In genomic region chr18:40926679-40927078, GRCh38 we compare ENCODE assay signal across 16 cellular contexts.
"Had no signal": no experiment of that assay in that cellular context is flagged by ENCODE, and none has a peak within 500 bp of the region (broad histone marks: within the 10 kb centered on the region; RNA-seq: fewer than 3 reads in every experiment).

No MANE protein-coding gene starts in this region.

- FAIRE-seq: kidney had no signal

- H3K4me1 ChIP-seq: ascending aorta, left ventricle myocardium inferior had no signal

- ATAC-seq: activated naive CD8-positive, alpha-beta T cell treated with anti-CD3 and anti-CD28 coated beads, Interleukin-2, amount 50 U/mL, for 24 hours had no signal

- H3K4me1 Mint-ChIP-seq: activated CD4-positive, alpha-beta memory T cell treated with anti-CD3 and anti-CD28 coated beads, Interleukin-2, amount 10 ng/mL, durations not matched to agents 7 days and 5 days; activated naive CD8-positive, alpha-beta T cell treated with anti-CD3 and anti-CD28 coated beads, Interleukin-2, amount 50 U/mL, for 24 hours; central memory CD8-positive, alpha-beta T cell had no signal

- H3K4me3 Mint-ChIP-seq: activated CD4-positive, alpha-beta memory T cell treated with anti-CD3 and anti-CD28 coated beads, Interleukin-2, amount 10 ng/mL, durations not matched to agents 7 days and 5 days; activated naive CD8-positive, alpha-beta T cell treated with anti-CD3 and anti-CD28 coated beads, Interleukin-2, amount 50 U/mL, for 24 hours; central memory CD8-positive, alpha-beta T cell; nephron; stimulated activated naive CD8-positive, alpha-beta T cell treated with anti-CD3 and anti-CD28 coated beads, Interleukin-15, Interleukin-2, amounts not matched to agents 100 ng/mL and 50 ng/mL, for 24 hours had no signal

- H3K36me3 ChIP-seq: ascending aorta, left ventricle myocardium inferior had no signal

- H3K27ac Mint-ChIP-seq: activated CD4-positive, alpha-beta memory T cell treated with anti-CD3 and anti-CD28 coated beads, Interleukin-2, amount 10 ng/mL, durations not matched to agents 7 days and 5 days; activated naive CD8-positive, alpha-beta T cell treated with anti-CD3 and anti-CD28 coated beads, Interleukin-2, amount 50 U/mL, for 24 hours; nephron; stimulated activated naive CD8-positive, alpha-beta T cell treated with anti-CD3 and anti-CD28 coated beads, Interleukin-15, Interleukin-2, amounts not matched to agents 100 ng/mL and 50 ng/mL, for 24 hours had no signal

- H3K9me3 ChIP-seq: ascending aorta, left ventricle myocardium inferior had no signal

- H3K27me3 ChIP-seq: ascending aorta had no signal

- H3K27me3 Mint-ChIP-seq: activated CD4-positive, alpha-beta memory T cell treated with anti-CD3 and anti-CD28 coated beads, Interleukin-2, amount 10 ng/mL, durations not matched to agents 7 days and 5 days; activated naive CD8-positive, alpha-beta T cell treated with anti-CD3 and anti-CD28 coated beads, Interleukin-2, amount 50 U/mL, for 24 hours; central memory CD8-positive, alpha-beta T cell; stimulated activated naive CD8-positive, alpha-beta T cell treated with anti-CD3 and anti-CD28 coated beads, Interleukin-15, Interleukin-2, amounts not matched to agents 100 ng/mL and 50 ng/mL, for 24 hours had no signal

- H3K4me3 ChIP-seq: ascending aorta, left ventricle myocardium inferior had no signal

- H3K27ac ChIP-seq: ascending aorta, left ventricle myocardium inferior, VCaP had no signal

- H3K9me3 Mint-ChIP-seq: nephron had no signal

- DNase-seq: activated CD4-positive, alpha-beta memory T cell treated with anti-CD3 and anti-CD28 coated beads, Interleukin-2, amount 10 ng/mL, durations not matched to agents 7 days and 5 days; activated CD8-positive, alpha-beta memory T cell treated with anti-CD3 and anti-CD28 coated beads, Interleukin-2, amount 50 U/mL, for 4 hours; activated naive CD4-positive, alpha-beta T cell treated with Interleukin-2 at 50 U/mL for 16 hours; activated naive CD8-positive, alpha-beta T cell treated with anti-CD3 and anti-CD28 coated beads, Interleukin-2, amount 50 U/mL, for 24 hours; cortex of kidney; effector CD8-positive, alpha-beta T cell; kidney; left ventricle myocardium inferior; mesenchymal stem cell; stimulated activated CD4-positive, alpha-beta T cell treated with anti-CD3 and anti-CD28 coated beads, Interleukin-4, amount 100 ng/mL, for 24 hours; T1000 had no signal
